In the genomic region with DNA sequence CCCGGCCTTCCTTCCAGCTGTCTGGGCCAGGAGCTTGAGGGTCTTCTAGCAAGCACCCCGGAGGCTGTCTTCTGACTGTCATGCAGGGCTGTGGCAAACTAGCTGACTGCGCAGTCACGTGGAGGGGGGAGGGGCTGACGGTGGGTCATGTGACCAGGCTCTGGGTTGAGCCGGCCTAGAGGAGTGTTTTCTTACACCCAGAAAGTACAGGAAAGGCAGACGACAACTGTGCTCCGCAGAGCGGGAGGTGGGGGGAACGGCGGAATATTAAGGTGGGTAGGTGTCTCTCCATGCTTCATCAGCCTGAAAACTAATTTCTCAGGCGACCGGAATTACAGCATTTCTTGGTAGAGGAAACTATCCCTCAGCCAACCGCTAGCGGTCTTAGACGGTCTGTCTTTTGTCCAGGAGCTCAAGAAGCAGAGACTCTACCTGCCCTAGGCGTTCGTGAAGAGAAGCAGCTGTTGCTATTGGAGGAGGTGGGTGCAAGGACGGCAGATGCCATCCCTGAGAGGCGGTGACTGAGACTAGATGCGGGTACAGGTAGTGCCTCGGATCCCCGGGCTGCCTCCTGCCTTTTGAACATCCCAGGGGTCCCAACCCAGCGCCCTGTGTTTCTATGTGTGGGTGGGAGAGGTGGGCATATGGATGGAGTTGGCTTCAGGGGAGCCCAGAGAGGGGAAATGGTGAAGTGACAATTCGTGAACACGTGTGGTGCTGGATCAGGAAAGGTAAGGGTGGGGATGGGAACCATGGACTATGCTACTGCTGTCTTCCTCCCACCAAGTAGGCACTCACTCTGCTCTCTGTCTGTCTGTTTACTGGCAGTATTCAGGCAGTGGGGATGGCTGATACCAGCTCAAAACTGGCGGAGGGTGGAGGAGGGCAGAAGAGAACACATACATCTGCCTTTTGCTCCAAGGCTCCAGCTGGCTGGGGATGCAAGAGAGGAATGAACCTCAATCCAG, we compare ENCODE assay signal across 8 cellular contexts. TPM values are rescaled to one million over a fixed set of nuclear protein-coding genes. Genes with fewer than 3 reads are reported as not detected.
A peak's percentile ranks its signal among the peaks of the same experiment; 100 is the strongest.
DNase-seq lines count a peak whose midpoint lies in the region; ATAC-seq and TF ChIP-seq lines count a peak whose summit lies in the region.

No MANE protein-coding gene starts in this region.

- no peaks in the 10 kb centered on the region for H3K36me3 ChIP-seq in Caco-2 (ENCODE audit: control insufficient read depth, insufficient read depth, low read length)
- H3K36me3 ChIP-seq in hepatocyte (replicated peaks; ENCODE audit: insufficient read depth, low read depth), result no peaks in the 10 kb centered on the region
- H3K36me3 ChIP-seq in rectal smooth muscle tissue (ENCODE audit: control insufficient read depth, insufficient read depth, low read length), result no peaks in the 10 kb centered on the region
- H3K36me3 ChIP-seq in vagina, result no peaks in the 10 kb centered on the region

- no peak for TF ChIP-seq CTCF in Caco-2 (IDR thresholded peaks at IDR 0.05; ENCODE audit: insufficient read depth in 1 of 2, low read depth in 1 of 2, low read length in 1 of 2, severe bottlenecking in 1 of 2, unreplicated experiment in 1 of 2)
- TF ChIP-seq CTCF in hepatocyte (IDR thresholded peaks at IDR 0.05; ENCODE audit: poor library complexity), result no peak
- TF ChIP-seq CTCF in vagina (IDR thresholded peaks at IDR 0.05), result no peak

- H3K4me3 ChIP-seq in Caco-2 (ENCODE audit: low read depth, low read length) (peak overlapping the region; percentile 49), hepatocyte (peak overlapping the region; percentile 40), rectal smooth muscle tissue (ENCODE audit: low read length) (peak overlapping the region; percentile 68), vagina (peak overlapping the region; percentile 39 to 46)

- CTCF ChIA-PET in Caco-2 (lab: Charles Lee), result no interaction called here

- BruUV-seq in Caco-2 (replicated peaks; lab: Mats Ljungman, UMichigan), result no TSS peak

- H3K4me1 ChIP-seq in Caco-2, result no peaks in the 10 kb centered on the region
- H3K4me1 ChIP-seq in hepatocyte (ENCODE audit: insufficient read depth), result peaks cover 4% of the 10 kb centered on the region
- H3K4me1 ChIP-seq in rectal smooth muscle tissue (ENCODE audit: control insufficient read depth, insufficient read depth, low read length), result no peaks in the 10 kb centered on the region
- no peaks in the 10 kb centered on the region for H3K4me1 ChIP-seq in vagina

- H2AFZ ChIP-seq in hepatocyte, result peak overlapping the region; percentile 35

- H3K27me3 Mint-ChIP-seq in Caco-2 (ENCODE audit: insufficient read depth, unreplicated experiment) (no peaks in the 10 kb centered on the region), IgD-negative memory B cell (peaks cover 4% of the 10 kb centered on the region)

- WGBS in hepatocyte (ENCODE audit: low lambda C conversion rate, missing lambda C conversion rate), result 43% methylated on average over 27 of the region's 27 CpGs

- POLR2A ChIA-PET in Caco-2 (lab: Charles Lee), result no interaction called here

- no peaks in the 10 kb centered on the region for H3K9me2 ChIP-seq in hepatocyte (replicated peaks; ENCODE audit: insufficient read depth)

- H3K27me3 ChIP-seq in Caco-2 (replicated peaks; ENCODE audit: control insufficient read depth, insufficient read depth, low read length) (no peaks in the 10 kb centered on the region), hepatocyte (no peaks in the 10 kb centered on the region), rectal smooth muscle tissue (ENCODE audit: control insufficient read depth, insufficient read depth, low read length) (peaks cover 2% of the 10 kb centered on the region), vagina (no peaks in the 10 kb centered on the region)

- H4K20me1 ChIP-seq in hepatocyte (ENCODE audit: insufficient read depth, poor library complexity, severe bottlenecking), result no peaks in the 10 kb centered on the region

- DNase-seq in Caco-2 (peak; percentile 76 to 77), T follicular helper cell (ENCODE audit: low read depth) (peak; percentile 77), amygdala (lab: John Stamatoyannopoulos, UW) (peak in 55 of 56 donors; percentile 7 to 87 (median 63)), hepatocyte (ENCODE audit: low spot score) (peak; percentile 84), vagina (ENCODE audit: extremely low spot score in 2 of 2) (no peak)

- H3K9me3 Mint-ChIP-seq in Caco-2 (ENCODE audit: unreplicated experiment) (no peaks in the 10 kb centered on the region), IgD-negative memory B cell (peaks cover 0 to 2% (median 0%) of the 10 kb centered on the region in 3 donors)

- H3K36me3 Mint-ChIP-seq in Caco-2 (ENCODE audit: insufficient read depth, unreplicated experiment) (peaks cover 6% of the 10 kb centered on the region), IgD-negative memory B cell (peaks cover 5% of the 10 kb centered on the region)

- no peaks in the 10 kb centered on the region for H3K4me1 Mint-ChIP-seq in Caco-2 (ENCODE audit: low read depth, unreplicated experiment)
- H3K4me1 Mint-ChIP-seq in IgD-negative memory B cell, result peaks cover 3 to 10% (median 5%) of the 10 kb centered on the region in 3 donors

- H3K9me3 ChIP-seq in Caco-2 (no peaks in the 10 kb centered on the region), hepatocyte (ENCODE audit: low read depth) (no peaks in the 10 kb centered on the region), vagina (no peaks in the 10 kb centered on the region)

- peak overlapping the region; percentile 82 for H3K4me2 ChIP-seq in hepatocyte

- peak in 1 of 2 donors; percentile 35 for TF ChIP-seq POLR2A in vagina (IDR thresholded peaks at IDR 0.05)

- peak overlapping the region; percentile 86 for H3K4me3 Mint-ChIP-seq in Caco-2 (ENCODE audit: unreplicated experiment)
- peak overlapping the region; percentile 87 to 97 (median 93) for H3K4me3 Mint-ChIP-seq in IgD-negative memory B cell

- H3K27ac Mint-ChIP-seq in Caco-2 (ENCODE audit: unreplicated experiment) (peak overlapping the region; percentile 72), IgD-negative memory B cell (peak overlapping the region; percentile 79 to 98 (median 87))

- peak; percentile 97 for ATAC-seq in GM21526 (IDR thresholded peaks at IDR 0.05; ENCODE audit: low FRiP score, unreplicated experiment)

- H3K9ac ChIP-seq in rectal smooth muscle tissue (ENCODE audit: low read length), result no peak overlapping the region

- H3K27ac ChIP-seq in hepatocyte (peak overlapping the region; percentile 63), rectal smooth muscle tissue (ENCODE audit: low read depth, low read length) (peak overlapping the region; percentile 51), vagina (peak overlapping the region; percentile 57)

- intact Hi-C loops in Caco-2 (cut with micrococcal nuclease; ENCODE audit: unreplicated experiment), result loop anchor here (2.0 to 5.0 kb wide), 2 partner anchors 52 to 109 kb away; a partner anchor contains a TSS
- intact Hi-C loops in vagina (cut with DNase I), result no loop called here

- no peaks in the 10 kb centered on the region for H3K79me2 ChIP-seq in hepatocyte

RNA-seq across cellular contexts. Expression of a gene that starts 8.8 kb away (rescaled TPM):
- total RNA-seq in Caco-2 (2022) (1.2 and 2.4 TPM in 2 replicates), hepatocyte (4.1 and 4.9 TPM in 2 replicates), vagina (12.8 TPM)
- polyA plus RNA-seq in IgD-negative memory B cell (2.0 TPM), hepatocyte (1.9 and 3.3 TPM in 2 replicates)

RNA-seq across cellular contexts. Expression of a gene that starts 52.2 kb away (rescaled TPM):
- total RNA-seq in Caco-2 (2022), result 1.9 and 2.7 TPM in 2 replicates
- 0.74 TPM for polyA plus RNA-seq in IgD-negative memory B cell
- 21.2 and 27.6 TPM in 2 replicates for total RNA-seq in hepatocyte
- polyA plus RNA-seq in hepatocyte, result 7.6 and 9.3 TPM in 2 replicates
- total RNA-seq in vagina, result 10.8 TPM

Comparison
In these comparisons a context has a peak if more than half of its experiments do, and no peak if none do; other contexts are left out.
1. DNase-seq: peak in Caco-2 (2 of 2), T follicular helper cell (single experiment), amygdala (55 of 56) and hepatocyte (single experiment); none in vagina (0 of 2).
2. Peak in every context shown above with its lines, with median percentiles within 50 percentile points of each other: H3K4me3 ChIP-seq and H3K27ac ChIP-seq.